ENCODE assay signal across 29 cellular contexts in the genomic region with DNA sequence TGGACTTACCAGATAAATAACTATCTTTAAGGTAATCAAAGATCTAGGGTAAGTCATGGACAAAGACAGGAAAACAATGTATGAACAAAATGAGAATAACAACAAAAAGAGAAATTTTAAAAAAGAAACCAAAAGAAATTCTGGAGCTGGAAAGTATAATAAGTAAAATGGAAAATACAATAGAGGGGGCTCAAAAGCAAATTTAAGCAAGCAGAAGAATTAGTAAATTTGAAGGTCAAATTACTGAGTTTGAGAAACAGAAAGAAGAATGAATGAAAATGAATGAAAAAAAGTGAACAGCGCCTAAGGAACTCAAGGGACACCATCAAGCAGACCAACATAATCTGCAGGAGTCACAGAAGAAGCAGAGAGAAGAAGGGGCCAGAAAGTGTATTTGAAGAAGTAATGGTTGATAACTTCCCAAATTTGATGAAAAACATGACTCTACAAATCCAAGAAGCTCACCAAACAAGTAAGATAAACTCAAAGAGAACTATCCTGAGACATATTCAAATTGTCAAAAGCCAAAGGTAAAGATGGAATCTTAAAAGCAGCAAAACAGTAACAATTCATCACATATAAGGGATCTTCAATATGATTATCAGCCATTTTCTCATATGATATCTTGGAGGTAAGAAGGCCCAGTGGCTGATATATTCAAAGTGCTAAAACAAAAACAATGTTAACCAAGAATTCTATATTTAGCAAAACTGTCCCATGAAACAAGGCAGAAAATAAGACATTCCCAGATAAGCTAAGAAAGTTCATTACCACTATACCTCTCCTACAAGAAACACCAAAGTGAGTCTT.
"Had no signal": no experiment of that assay in that cellular context is flagged by ENCODE, and none has a peak within 500 bp of the region (broad histone marks: within the 10 kb centered on the region; RNA-seq: fewer than 3 reads in every experiment).

No MANE protein-coding gene starts in this region.

- H3K4me3 Mint-ChIP-seq: natural killer cell; nephron; neural progenitor cell; stimulated activated effector memory CD8-positive, alpha-beta T cell treated with anti-CD3 and anti-CD28 coated beads, Interleukin-12 subunit alpha, Interleukin-12 subunit beta, amount 100 ng/mL, for 72 hours; stimulated activated naive B cell treated with anti-CD40 and anti-IgM and Interleukin-4, amounts not matched to agents 10 μg/mL and 1 μg/mL and 100 μg/mL, for 72 hours; stimulated activated naive CD8-positive, alpha-beta T cell treated with anti-CD3 and anti-CD28 coated beads, Interleukin-15, Interleukin-2, amounts not matched to agents 100 ng/mL and 50 ng/mL, for 24 hours had no signal

- H3K27ac Mint-ChIP-seq: natural killer cell; nephron; neural progenitor cell; progenitor cell of endocrine pancreas; stimulated activated effector memory CD8-positive, alpha-beta T cell treated with anti-CD3 and anti-CD28 coated beads, Interleukin-12 subunit alpha, Interleukin-12 subunit beta, amount 100 ng/mL, for 72 hours; stimulated activated naive B cell treated with anti-CD40 and anti-IgM and Interleukin-4, amounts not matched to agents 10 μg/mL and 1 μg/mL and 100 μg/mL, for 72 hours; stimulated activated naive CD8-positive, alpha-beta T cell treated with anti-CD3 and anti-CD28 coated beads, Interleukin-15, Interleukin-2, amounts not matched to agents 100 ng/mL and 50 ng/mL, for 24 hours had no signal

- H3K36me3 Mint-ChIP-seq: neural progenitor cell; stimulated activated effector memory CD8-positive, alpha-beta T cell treated with anti-CD3 and anti-CD28 coated beads, Interleukin-12 subunit alpha, Interleukin-12 subunit beta, amount 100 ng/mL, for 72 hours had no signal

- H3K27me3 Mint-ChIP-seq: stimulated activated naive B cell treated with anti-CD40 and anti-IgM and Interleukin-4, amounts not matched to agents 10 μg/mL and 1 μg/mL and 100 μg/mL, for 72 hours; stimulated activated naive CD8-positive, alpha-beta T cell treated with anti-CD3 and anti-CD28 coated beads, Interleukin-15, Interleukin-2, amounts not matched to agents 100 ng/mL and 50 ng/mL, for 24 hours had no signal

- FAIRE-seq: urothelium cell line had no signal

- ATAC-seq: natural killer cell; psoas muscle; right cardiac atrium; sciatic nerve; stimulated activated effector memory CD8-positive, alpha-beta T cell treated with anti-CD3 and anti-CD28 coated beads, Interleukin-12 subunit alpha, Interleukin-12 subunit beta, amount 100 ng/mL, for 72 hours; stimulated activated naive B cell treated with anti-CD40 and anti-IgM and Interleukin-4, amounts not matched to agents 10 μg/mL and 1 μg/mL and 100 μg/mL, for 72 hours had no signal

- H3K4me1 ChIP-seq: parathyroid adenoma, psoas muscle had no signal

- H2AFZ ChIP-seq: neural progenitor cell, parathyroid adenoma had no signal

- H3K4me2 ChIP-seq: neural progenitor cell, smooth muscle cell had no signal

- H3K4me3 ChIP-seq: neural progenitor cell, ovary, psoas muscle, skin epidermis, smooth muscle cell, spleen, stomach, thoracic aorta, thyroid gland, tibial nerve, upper lobe of left lung, vagina had no signal

- H3K36me3 ChIP-seq: neural progenitor cell, ovary, thoracic aorta, thyroid gland, upper lobe of left lung, vagina had no signal

- DNase-seq: natural killer cell; occipital lobe; ovary; posterior cingulate gyrus; psoas muscle; right cardiac atrium; spleen; stimulated activated CD4-positive, alpha-beta T cell treated with anti-CD3 and anti-CD28 coated beads, Interleukin-12 subunit alpha, Interleukin-12 subunit beta, amount 100 ng/mL, for 4 hours; stimulated activated CD4-positive, alpha-beta T cell treated with anti-CD3 and anti-CD28 coated beads, Interleukin-1b, Interleukin-23, amount 100 ng/mL, for 48 hours; stimulated activated CD4-positive, alpha-beta T cell treated with anti-CD3 and anti-CD28 coated beads, Interleukin-4, amount 100 ng/mL, for 24 hours; stimulated activated naive B cell treated with anti-CD40 and anti-IgM and Interleukin-4, amounts not matched to agents 10 μg/mL and 1 μg/mL and 100 μg/mL, for 72 hours; stimulated activated naive CD4-positive, alpha-beta T cell treated with Interleukin-2 at 50 U/mL for 16 hours; stomach; thyroid gland; trophoblast cell; upper lobe of left lung had no signal

- H3K27me3 ChIP-seq: neural progenitor cell, ovary, spleen, stomach, thyroid gland, tibial nerve, upper lobe of left lung, vagina had no signal

- H3K9ac ChIP-seq: neural progenitor cell, parathyroid adenoma had no signal

- H3K27ac ChIP-seq: neural progenitor cell, ovary, parathyroid adenoma, psoas muscle, skin epidermis, spleen, stomach, thoracic aorta, thyroid gland, tibial nerve, upper lobe of left lung, vagina had no signal

- H3K9me3 ChIP-seq: ovary, thyroid gland had no signal

- H3K79me2 ChIP-seq: parathyroid adenoma had no signal
